In the genomic region with DNA sequence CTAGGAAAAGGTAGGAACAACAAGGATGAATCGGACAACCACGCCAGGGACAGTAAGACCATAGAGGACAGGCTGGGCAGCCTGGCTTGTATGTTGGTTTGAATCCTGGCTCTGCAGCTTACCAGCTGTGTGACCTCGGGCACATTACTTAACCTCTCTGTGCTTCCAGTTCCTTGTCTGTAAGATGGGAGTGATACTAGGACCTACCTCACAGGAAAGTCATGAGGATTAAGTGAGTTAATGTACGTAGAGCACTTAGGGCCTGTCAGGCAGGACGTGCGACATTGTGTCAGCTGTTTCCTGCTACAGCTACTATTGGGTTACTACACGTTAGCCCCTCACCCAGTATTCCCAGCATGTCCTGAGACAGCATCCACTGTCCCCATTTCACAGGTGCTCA, we compare ENCODE assay signal across 18 cellular contexts. TPM values are rescaled to one million over a fixed set of nuclear protein-coding genes. Genes with fewer than 3 reads are reported as not detected.
A peak's percentile ranks its signal among the peaks of the same experiment; 100 is the strongest.
DNase-seq lines count a peak whose midpoint lies in the region; ATAC-seq, FAIRE-seq and TF ChIP-seq lines count a peak whose summit lies in the region.
"Had no signal": no experiment of that assay in that cellular context is flagged by ENCODE, and none has a peak within 500 bp of the region (broad histone marks: within the 10 kb centered on the region; RNA-seq: fewer than 3 reads in every experiment).

No MANE protein-coding gene starts in this region.

- H2BK15ac ChIP-seq in H9 (ENCODE audit: low read depth, low read length), result no peak overlapping the region

- no peak overlapping the region for H4K12ac ChIP-seq in trophoblast cell (ENCODE audit: low read depth, low read length)

- peaks cover 18 to 24% of the 10 kb centered on the region in 2 experiments for H3K4me1 Mint-ChIP-seq in H9

- no peak overlapping the region for H4K5ac ChIP-seq in H9 (ENCODE audit: insufficient read length, low read depth, low read length)

- no peak overlapping the region for H4K8ac ChIP-seq in trophoblast cell (ENCODE audit: low read depth, low read length)
- H4K8ac ChIP-seq in H9 (replicated peaks; ENCODE audit: insufficient read length, low read depth, low read length), result no peak overlapping the region

- H3K4me2 ChIP-seq in HepG2 (ENCODE audit: low read depth, low read length) (no peak overlapping the region), trophoblast cell (ENCODE audit: low read length) (no peak overlapping the region), H9 (ENCODE audit: insufficient read depth, insufficient read length, low read length) (no peak overlapping the region)

- peaks cover 1% of the 10 kb centered on the region for H3K27me3 Mint-ChIP-seq in H9 (ENCODE audit: low read depth)
- H3K27me3 Mint-ChIP-seq: naive thymus-derived CD4-positive, alpha-beta T cell; stimulated activated memory B cell treated with anti-CD40 and anti-IgM and Interleukin-4, amounts not matched to agents 10 μg/mL and 1 μg/mL and 100 μg/mL, for 72 hours had no signal

- no peaks in the 10 kb centered on the region for H3K9me3 ChIP-seq in HepG2 (ENCODE audit: low read length)
- H3K9me3 ChIP-seq in right lobe of liver, result no peaks in the 10 kb centered on the region
- peaks cover 2% of the 10 kb centered on the region for H3K9me3 ChIP-seq in trophoblast cell (ENCODE audit: insufficient read depth, low read depth, low read length)
- no peaks in the 10 kb centered on the region for H3K9me3 ChIP-seq in H9 (ENCODE audit: control insufficient read depth, low read depth, low read length)
- H3K9me3 ChIP-seq: SJSA1 had no signal

- intact Hi-C loops in HepG2 (cut with micrococcal nuclease; ENCODE audit: unreplicated experiment), result no loop called here
- intact Hi-C loops in right lobe of liver (cut with DNase I), result no loop called here

- H2BK20ac ChIP-seq in H9 (ENCODE audit: low read depth, low read length, poor library complexity, severe bottlenecking), result no peak overlapping the region

- H3K9me3 Mint-ChIP-seq in H9, result no peaks in the 10 kb centered on the region
- H3K9me3 Mint-ChIP-seq: stimulated activated memory B cell treated with anti-CD40 and anti-IgM and Interleukin-4, amounts not matched to agents 10 μg/mL and 1 μg/mL and 100 μg/mL, for 72 hours had no signal

- no peak for TF ChIP-seq POLR2A in HepG2 (IDR thresholded peaks at IDR 0.05; ENCODE audit: insufficient read depth in 1 of 2, low read depth in 2 of 2, low read length in 2 of 2)
- TF ChIP-seq POLR2A in right lobe of liver (IDR thresholded peaks at IDR 0.05), result no peak

- H4K20me1 ChIP-seq in HepG2 (ENCODE audit: insufficient read depth, low read length) (no peaks in the 10 kb centered on the region), H9 (ENCODE audit: control insufficient read depth, insufficient read depth, insufficient read length) (no peaks in the 10 kb centered on the region)

- no peak for TF ChIP-seq CTCF in HepG2 (CRISPR knock-in tag; IDR thresholded peaks at IDR 0.05)
- no peak for TF ChIP-seq CTCF in right lobe of liver (IDR thresholded peaks at IDR 0.05)
- TF ChIP-seq CTCF in epithelial cell of esophagus (IDR thresholded peaks at IDR 0.05; ENCODE audit: insufficient read depth, low read depth, low read length, missing control alignments), result no peak
- no peak for TF ChIP-seq CTCF in H9 (conservative IDR thresholded peaks at IDR 0.05)

- no peaks in the 10 kb centered on the region for H3K23me2 ChIP-seq in H9 (ENCODE audit: insufficient read length, low read depth, low read length, poor library complexity, severe bottlenecking)

- H3K27ac Mint-ChIP-seq in H9, result no peak overlapping the region

- H2BK5ac ChIP-seq in trophoblast cell (ENCODE audit: low read depth, low read length, poor library complexity) (no peak overlapping the region), H9 (ENCODE audit: insufficient read length, low read length) (no peak overlapping the region)

- ATAC-seq in HepG2 (no peak), right lobe of liver (no peak), GM18868 (IDR thresholded peaks at IDR 0.05; ENCODE audit: unreplicated experiment) (no peak), GM19452 (IDR thresholded peaks at IDR 0.05; ENCODE audit: unreplicated experiment) (no peak)
- ATAC-seq: activated CD4-positive, CD25-positive, alpha-beta regulatory T cell treated with anti-CD3 and anti-CD28 coated beads, Interleukin-2, amount 50 U/mL, for 24 hours; naive thymus-derived CD4-positive, alpha-beta T cell; stimulated activated memory B cell treated with anti-CD40 and anti-IgM and Interleukin-4, amounts not matched to agents 10 μg/mL and 1 μg/mL and 100 μg/mL, for 72 hours had no signal

- CTCF ChIA-PET in HepG2 (lab: Yijun Ruan, JAX; ENCODE audit: low intra/inter-chr PET ratio, low total read pairs), result no interaction called here

- H3K36me3 ChIP-seq in HepG2 (replicated peaks in 1 of 2; ENCODE audit: control insufficient read depth in 1 of 2, insufficient read depth in 2 of 2, low read length in 2 of 2) (peaks cover 9 to 42% of the 10 kb centered on the region in 2 experiments; a peak in 4 of 5 replicates), right lobe of liver (peaks cover 0 to 60% (median 7%) of the 10 kb centered on the region in 4 donors), trophoblast cell (ENCODE audit: control insufficient read depth in 1 of 2, insufficient read depth in 2 of 2, low read length in 2 of 2) (peaks cover 58 to 74% of the 10 kb centered on the region in 2 experiments)

- H3K79me2 ChIP-seq in HepG2 (ENCODE audit: insufficient read depth, low read length) (no peaks in the 10 kb centered on the region), trophoblast cell (ENCODE audit: control insufficient read depth, insufficient read depth, low read length, poor library complexity) (no peaks in the 10 kb centered on the region), H9 (ENCODE audit: insufficient read depth, low read length) (no peaks in the 10 kb centered on the region)

- in situ Hi-C loops in HepG2 (cut with HindIII; ENCODE audit: extremely low pct_ligation_motif_present, low pct_unique_long_range_greater_than_20kb), result no loop called here

- H3K56ac ChIP-seq in H9 (ENCODE audit: insufficient read length, low read depth, low read length), result no peak overlapping the region

- H3K27ac ChIP-seq in HepG2 (ENCODE audit: extremely low read length, insufficient read depth, low read length) (no peak overlapping the region), right lobe of liver (no peak overlapping the region), trophoblast cell (ENCODE audit: low read depth, low read length) (peak overlapping the region; percentile 40), H9 (ENCODE audit: insufficient read length, low read depth, low read length) (no peak overlapping the region)
- H3K27ac ChIP-seq: GM23248, SJSA1 had no signal

- H3K9ac ChIP-seq in HepG2 (ENCODE audit: insufficient read depth, low read depth, low read length), result no peak overlapping the region
- H3K9ac ChIP-seq in trophoblast cell (ENCODE audit: low read length), result no peak overlapping the region
- no peak overlapping the region for H3K9ac ChIP-seq in H9 (ENCODE audit: extremely low read depth, insufficient read length, low read length)
- H3K9ac ChIP-seq: GM23248 had no signal

- POLR2A ChIA-PET in HepG2 (lab: Yijun Ruan, JAX), result no interaction called here

- H3K4me3 ChIP-seq in HepG2 (replicated peaks in 1 of 3; ENCODE audit: insufficient read depth in 1 of 3, low read depth in 2 of 3, low read length in 3 of 3), result no peak overlapping the region
- no peak overlapping the region for H3K4me3 ChIP-seq in right lobe of liver
- H3K4me3 ChIP-seq in epithelial cell of esophagus (ENCODE audit: low read length), result no peak overlapping the region
- no peak overlapping the region for H3K4me3 ChIP-seq in trophoblast cell (ENCODE audit: low read depth, low read length)
- H3K4me3 ChIP-seq: GM23248, SJSA1 had no signal

- H3K36me3 Mint-ChIP-seq in H9 (ENCODE audit: insufficient read depth in 1 of 3, low read depth in 3 of 3), result peaks cover 6 to 31% (median 31%) of the 10 kb centered on the region in 3 experiments; a peak in 6 of 7 replicates

- H3K27me3 ChIP-seq in HepG2 (ENCODE audit: control insufficient read depth in 1 of 2, insufficient read depth in 2 of 2, low read length in 2 of 2) (no peaks in the 10 kb centered on the region), right lobe of liver (no peaks in the 10 kb centered on the region), trophoblast cell (ENCODE audit: insufficient read depth, low read length) (no peaks in the 10 kb centered on the region), H9 (ENCODE audit: insufficient read depth, low read length) (no peaks in the 10 kb centered on the region)
- H3K27me3 ChIP-seq: foreskin keratinocyte, SJSA1 had no signal

- H3K4me3 Mint-ChIP-seq in H9, result no peak overlapping the region
- H3K4me3 Mint-ChIP-seq: naive thymus-derived CD4-positive, alpha-beta T cell; stimulated activated memory B cell treated with anti-CD40 and anti-IgM and Interleukin-4, amounts not matched to agents 10 μg/mL and 1 μg/mL and 100 μg/mL, for 72 hours had no signal

- H3T11ph ChIP-seq in H9 (ENCODE audit: low read length), result no peak overlapping the region

- H2AFZ ChIP-seq in HepG2 (ENCODE audit: low read length) (no peak overlapping the region), trophoblast cell (ENCODE audit: insufficient read depth, low read length, poor library complexity) (no peak overlapping the region), H9 (ENCODE audit: low read length) (no peak overlapping the region)
- H2AFZ ChIP-seq: GM23248 had no signal

- H4K91ac ChIP-seq in trophoblast cell (ENCODE audit: low read depth, low read length) (peak overlapping the region; percentile 7), H9 (ENCODE audit: insufficient read length, low read depth, low read length) (no peak overlapping the region)

- FAIRE-seq in HepG2 (lab: Jason Lieb, UNC), result no peak
- FAIRE-seq: bronchial epithelial cell had no signal

- H3K79me1 ChIP-seq in trophoblast cell (ENCODE audit: low read length), result no peaks in the 10 kb centered on the region
- no peaks in the 10 kb centered on the region for H3K79me1 ChIP-seq in H9 (ENCODE audit: insufficient read depth, low read depth, low read length, poor library complexity, severe bottlenecking)

- no peak overlapping the region for H3K4ac ChIP-seq in trophoblast cell (ENCODE audit: low read depth, low read length)
- H3K4ac ChIP-seq in H9 (ENCODE audit: low read depth, low read length), result no peak overlapping the region

- H2AK5ac ChIP-seq in trophoblast cell (ENCODE audit: low read length) (no peak overlapping the region), H9 (ENCODE audit: insufficient read length, low read length) (no peak overlapping the region)

- H2BK12ac ChIP-seq in trophoblast cell (ENCODE audit: low read length) (no peak overlapping the region), H9 (ENCODE audit: insufficient read length, low read depth, low read length) (no peak overlapping the region)

- no peak for TF ChIP-seq EP300 in HepG2 (IDR thresholded peaks at IDR 0.05; ENCODE audit: low read depth in 2 of 2, low read length in 2 of 2)
- TF ChIP-seq EP300 in HepG2 (CRISPR knock-in tag; IDR thresholded peaks at IDR 0.05; ENCODE audit: borderline replicate concordance), result no peak

- H3K14ac ChIP-seq in trophoblast cell (ENCODE audit: low read length), result no peak overlapping the region
- H3K14ac ChIP-seq in H9 (ENCODE audit: insufficient read depth, low read length), result no peak overlapping the region

- H2BK120ac ChIP-seq in trophoblast cell (ENCODE audit: insufficient read depth, low read length, poor library complexity) (no peak overlapping the region), H9 (ENCODE audit: low read depth, low read length, poor library complexity, severe bottlenecking) (no peak overlapping the region)

- no peaks in the 10 kb centered on the region for H3K4me1 ChIP-seq in HepG2 (ENCODE audit: insufficient read depth, low read length)
- H3K4me1 ChIP-seq in right lobe of liver, result no peaks in the 10 kb centered on the region
- H3K4me1 ChIP-seq in trophoblast cell (ENCODE audit: control insufficient read depth in 1 of 2, insufficient read depth in 2 of 2, low read length in 2 of 2), result peaks cover 12 to 14% of the 10 kb centered on the region in 2 experiments
- H3K4me1 ChIP-seq in H9 (ENCODE audit: insufficient read depth, low read length), result no peaks in the 10 kb centered on the region

- H3K18ac ChIP-seq in trophoblast cell (ENCODE audit: low read length), result peak overlapping the region; percentile 3
- H3K18ac ChIP-seq in H9 (ENCODE audit: insufficient read length, low read depth, low read length), result no peak overlapping the region

- 96% methylated on average over 6 of the region's 7 CpGs for WGBS in HepG2 (ENCODE audit: low lambda C conversion rate)
- 87% methylated on average over 4 of the region's 7 CpGs for whole genome bisulfite sequencing in right lobe of liver (ENCODE audit: insufficient coverage, low coverage, low lambda C conversion rate, missing lambda C conversion rate)
- no CpG with 5 or more reads among the region's 7 CpGs for WGBS in trophoblast cell (ENCODE audit: extremely low coverage, insufficient coverage, insufficient read length)
- WGBS in H9 (ENCODE audit: extremely low coverage, insufficient read length, low lambda C conversion rate), result no CpG with 5 or more reads among the region's 7 CpGs

- DNase-seq in HepG2 (ENCODE audit: low spot score) (no peak), right lobe of liver (no peak), epithelial cell of esophagus (ENCODE audit: low read depth) (peak; percentile 29), trophoblast cell (peak; percentile 49 to 75), H9 (no peak)
- no peak for DNase-seq in activated naive CD4-positive, alpha-beta T cell (lab: John Stamatoyannopoulos, UW)
- DNase-seq: activated naive CD4-positive, alpha-beta T cell treated with Interleukin-2 at 50 U/mL for 16 hours; naive thymus-derived CD4-positive, alpha-beta T cell; NCI-H146; T-helper 9 cell had no signal

- BruUV-seq in HepG2 (replicated peaks; lab: Mats Ljungman, UMichigan), result no TSS peak

- no peak for TF ChIP-seq RAD21 in HepG2 (CRISPR knock-in tag; IDR thresholded peaks at IDR 0.05)

- no peak overlapping the region for H3K23ac ChIP-seq in trophoblast cell (ENCODE audit: low read length)
- H3K23ac ChIP-seq in H9 (ENCODE audit: insufficient read length, low read depth, low read length), result no peak overlapping the region

RNA-seq across cellular contexts. Expression of gene PLAC9, which starts 32.1 kb away (rescaled TPM):
- total RNA-seq in HepG2 (2016; rRNA removed; fragmentation: Illumina TruSeq; extraction: Trizol), result not detected in 2 replicates
- total RNA-seq in HepG2 (2016; cell fraction: cytosol; rRNA removed; fragmentation: Illumina TruSeq; extraction: Trizol; ENCODE audit: low read depth), result not detected in 2 replicates
- not detected in 2 replicates for total RNA-seq in HepG2 (2016; cell fraction: insoluble cytoplasmic fraction; rRNA removed; fragmentation: Illumina TruSeq; extraction: Trizol)
- total RNA-seq in HepG2 (2016; cell fraction: membrane; rRNA removed; fragmentation: Illumina TruSeq; extraction: Trizol), result not detected in 2 replicates
- total RNA-seq in HepG2 (2016; cell fraction: nucleus; rRNA removed; fragmentation: Illumina TruSeq; extraction: Trizol), result not detected in 2 replicates
- polyA plus RNA-seq in HepG2 (2011; rRNA removed), result not detected in 2 replicates
- polyA plus RNA-seq in HepG2 (2011; cell fraction: cytosol; rRNA removed), result not detected in 2 replicates
- not detected in 2 replicates for polyA plus RNA-seq in HepG2 (2011; cell fraction: nucleus; rRNA removed)
- polyA plus RNA-seq in HepG2 (2012), result not detected in 2 replicates
- polyA plus RNA-seq in HepG2 (2016; cell fraction: cytosol; fragmentation: Illumina TruSeq; extraction: Trizol; ENCODE audit: low read depth), result not detected in 2 replicates
- not detected in 2 replicates for polyA plus RNA-seq in HepG2 (2016; cell fraction: insoluble cytoplasmic fraction; fragmentation: Illumina TruSeq; extraction: Trizol; ENCODE audit: low read depth)
- not detected in 2 replicates for polyA plus RNA-seq in HepG2 (2016; cell fraction: membrane; fragmentation: Illumina TruSeq; extraction: Trizol; ENCODE audit: low read depth)
- polyA plus RNA-seq in HepG2 (2016; cell fraction: nucleus; fragmentation: Illumina TruSeq; extraction: Trizol; ENCODE audit: insufficient read depth, low read depth), result not detected in 2 replicates
- not detected in 2 replicates for polyA minus RNA-seq in HepG2 (2011; rRNA and poly(A)+ RNA removed; ENCODE audit: low replicate concordance)
- not detected in 2 replicates for polyA minus RNA-seq in HepG2 (2011; cell fraction: cytosol; rRNA and poly(A)+ RNA removed)
- polyA minus RNA-seq in HepG2 (2011; cell fraction: nucleus; rRNA and poly(A)+ RNA removed), result not detected in 2 replicates
- total RNA-seq in right lobe of liver, result 1 to 10 TPM in 4 of 6 experiments, under 1 TPM in 1, not detected in 1; 0.78 to 3.9 (median 2.2) TPM
- polyA plus RNA-seq in trophoblast cell (2013), result 12.4 and 12.5 TPM in 2 replicates
- 4.3 and 7.8 TPM in 2 replicates for total RNA-seq in H9 (2021)
- total RNA-seq: bronchial epithelial cell; foreskin keratinocyte; naive thymus-derived CD4-positive, alpha-beta T cell; SJSA1 had no signal
- polyA plus RNA-seq: foreskin keratinocyte; naive thymus-derived CD4-positive, alpha-beta T cell had no signal

RNA-seq across cellular contexts. Expression of gene ANXA11, which starts 40.7 kb away (rescaled TPM):
- total RNA-seq in HepG2 (2016; rRNA removed; fragmentation: Illumina TruSeq; extraction: Trizol), result 51.5 and 63.3 TPM in 2 replicates
- total RNA-seq in HepG2 (2016; cell fraction: cytosol; rRNA removed; fragmentation: Illumina TruSeq; extraction: Trizol; ENCODE audit: low read depth), result 20.4 and 29.6 TPM in 2 replicates
- 51.1 and 56.9 TPM in 2 replicates for total RNA-seq in HepG2 (2016; cell fraction: insoluble cytoplasmic fraction; rRNA removed; fragmentation: Illumina TruSeq; extraction: Trizol)
- 45.4 and 46.0 TPM in 2 replicates for total RNA-seq in HepG2 (2016; cell fraction: membrane; rRNA removed; fragmentation: Illumina TruSeq; extraction: Trizol)
- total RNA-seq in HepG2 (2016; cell fraction: nucleus; rRNA removed; fragmentation: Illumina TruSeq; extraction: Trizol), result 31.2 and 33.7 TPM in 2 replicates
- 27.4 and 30.6 TPM in 2 replicates for polyA plus RNA-seq in HepG2 (2011; rRNA removed)
- polyA plus RNA-seq in HepG2 (2011; cell fraction: cytosol; rRNA removed), result 26.4 and 31.5 TPM in 2 replicates
- 18.5 and 22.7 TPM in 2 replicates for polyA plus RNA-seq in HepG2 (2011; cell fraction: nucleus; rRNA removed)
- polyA plus RNA-seq in HepG2 (2012), result 57.8 and 76.4 TPM in 2 replicates
- polyA plus RNA-seq in HepG2 (2016; cell fraction: cytosol; fragmentation: Illumina TruSeq; extraction: Trizol; ENCODE audit: low read depth), result 31.6 and 35.2 TPM in 2 replicates
- 68.8 and 94.4 TPM in 2 replicates for polyA plus RNA-seq in HepG2 (2016; cell fraction: insoluble cytoplasmic fraction; fragmentation: Illumina TruSeq; extraction: Trizol; ENCODE audit: low read depth)
- polyA plus RNA-seq in HepG2 (2016; cell fraction: membrane; fragmentation: Illumina TruSeq; extraction: Trizol; ENCODE audit: low read depth), result 63.5 and 64.4 TPM in 2 replicates
- 58.6 and 69.2 TPM in 2 replicates for polyA plus RNA-seq in HepG2 (2016; cell fraction: nucleus; fragmentation: Illumina TruSeq; extraction: Trizol; ENCODE audit: insufficient read depth, low read depth)
- polyA minus RNA-seq in HepG2 (2011; rRNA and poly(A)+ RNA removed; ENCODE audit: low replicate concordance), result 42.5 and 107 TPM in 2 replicates
- polyA minus RNA-seq in HepG2 (2011; cell fraction: cytosol; rRNA and poly(A)+ RNA removed), result 19.4 and 27.8 TPM in 2 replicates
- polyA minus RNA-seq in HepG2 (2011; cell fraction: nucleus; rRNA and poly(A)+ RNA removed), result 20.3 and 20.9 TPM in 2 replicates
- total RNA-seq in right lobe of liver, result 100 to 1,000 TPM in 1 of 6 experiments, 10 to 100 TPM in 5; 41.7 to 100 (median 55.6) TPM
- polyA plus RNA-seq in trophoblast cell (2013), result 460 and 504 TPM in 2 replicates
- total RNA-seq in H9 (2021), result 64.0 and 68.1 TPM in 2 replicates

Comparison
In these comparisons a context has a peak if more than half of its experiments do, and no peak if none do; other contexts are left out.
1. DNase-seq: peak in epithelial cell of esophagus (single experiment) and trophoblast cell (2 of 2); none in HepG2 (single experiment), right lobe of liver (0 of 3), H9 (single experiment) and activated naive CD4-positive, alpha-beta T cell (0 of 4).